In genomic region chr9:110809038-110809595, GRCh38 we compare ENCODE assay signal across 12 cellular contexts.
DNase-seq lines count a peak whose midpoint lies in the region; ATAC-seq and TF ChIP-seq lines count a peak whose summit lies in the region.
"Had no signal": no experiment of that assay in that cellular context is flagged by ENCODE, and none has a peak within 500 bp of the region (broad histone marks: within the 10 kb centered on the region; RNA-seq: fewer than 3 reads in every experiment).

No MANE protein-coding gene starts in this region.

- H3K4me3 ChIP-seq in gastroesophageal sphincter: no peak overlapping the region

- no peaks in the 10 kb centered on the region for H3K36me3 ChIP-seq in gastroesophageal sphincter
- H3K36me3 ChIP-seq: brain microvascular endothelial cell had no signal

- no peak for TF ChIP-seq POLR2A in gastroesophageal sphincter (IDR thresholded peaks at IDR 0.05)

- TF ChIP-seq CTCF in gastroesophageal sphincter (IDR thresholded peaks at IDR 0.05): no peak

- 79 to 82% methylated on average over 3 of the region's 3 CpGs for WGBS in gastroesophageal sphincter (ENCODE audit: low coverage in 1 of 2), 2 donors

- H3K27me3 ChIP-seq in gastroesophageal sphincter: peaks cover 8% of the 10 kb centered on the region
- H3K27me3 ChIP-seq: brain microvascular endothelial cell had no signal

- H3K9me3 ChIP-seq in gastroesophageal sphincter: no peaks in the 10 kb centered on the region

- TF ChIP-seq EP300 in gastroesophageal sphincter (IDR thresholded peaks at IDR 0.05): no peak

- H3K27ac ChIP-seq in gastroesophageal sphincter: no peak overlapping the region
- H3K27ac ChIP-seq: brain microvascular endothelial cell had no signal

- H3K4me1 ChIP-seq in gastroesophageal sphincter: no peaks in the 10 kb centered on the region

- ATAC-seq in GM18861 (IDR thresholded peaks at IDR 0.05; ENCODE audit: unreplicated experiment) (peak; percentile 31), GM21526 (IDR thresholded peaks at IDR 0.05; ENCODE audit: low FRiP score, unreplicated experiment) (peak; percentile 36), HG03039 (IDR thresholded peaks at IDR 0.05; ENCODE audit: unreplicated experiment) (peak; percentile 43), HG03575 (IDR thresholded peaks at IDR 0.05; ENCODE audit: extremely low read depth, insufficient number of reproducible peaks, low FRiP score, unreplicated experiment) (peak; percentile 18), gastroesophageal sphincter (no peak)

- no peak for DNase-seq in stimulated activated CD4-positive, alpha-beta T cell treated with anti-CD3 and anti-CD28 coated beads, Interleukin-12 subunit alpha, Interleukin-12 subunit beta, amount 100 ng/mL, for 4 hours
- DNase-seq in NCI-H146 (lab: John Stamatoyannopoulos, UW) (no peak), NCI-H2107 (lab: John Stamatoyannopoulos, UW) (no peak)
- DNase-seq: activated CD4-positive, alpha-beta T cell treated with anti-CD3 and anti-CD28 coated beads for 1 hour; brain microvascular endothelial cell; NCI-H187 treated with DMSO at 0.1 percent for 48 hours; stimulated activated naive CD4-positive, alpha-beta T cell had no signal
